17 cellular contexts compared by ENCODE assay signal in genomic region chr1:56355422-56355821, GRCh38.
"Had no signal": no experiment of that assay in that cellular context is flagged by ENCODE, and none has a peak within 500 bp of the region (broad histone marks: within the 10 kb centered on the region; RNA-seq: fewer than 3 reads in every experiment).

No MANE protein-coding gene starts in this region.

- H3K9ac ChIP-seq: parathyroid adenoma had no signal

- ATAC-seq: activated naive CD8-positive, alpha-beta T cell treated with anti-CD3 and anti-CD28 coated beads, Interleukin-2, amount 50 U/mL, for 24 hours; activated T-cell treated with anti-CD3 and anti-CD28 coated beads, Interleukin-2, amount 50 U/mL, for 4 hours had no signal

- H3K27me3 ChIP-seq: brain microvascular endothelial cell, tibial nerve had no signal

- H2AFZ ChIP-seq: parathyroid adenoma had no signal

- H3K27ac ChIP-seq: brain microvascular endothelial cell, coronary artery, parathyroid adenoma, skin epidermis, tibial nerve had no signal

- H3K4me3 ChIP-seq: coronary artery, skin epidermis, tibial nerve had no signal

- H3K79me2 ChIP-seq: parathyroid adenoma had no signal

- H3K9me3 ChIP-seq: tibial nerve had no signal

- H3K4me1 ChIP-seq: parathyroid adenoma had no signal

- H3K36me3 ChIP-seq: brain microvascular endothelial cell, tibial nerve had no signal

- DNase-seq: activated CD4-positive, alpha-beta T cell treated with anti-CD3 and anti-CD28 coated beads, Interleukin-2, amount 50 U/mL, for 1 hour; activated CD4-positive, CD25-positive, alpha-beta regulatory T cell treated with anti-CD3 and anti-CD28 coated beads, Interleukin-2, amount 50 U/mL, for 72 hours; activated CD8-positive, alpha-beta memory T cell treated with anti-CD3 and anti-CD28 coated beads, Interleukin-2, amount 50 U/mL, for 4 hours; activated effector memory CD4-positive, alpha-beta T cell treated with Interleukin-2 at 50 U/mL for 16 hours; activated naive CD4-positive, alpha-beta T cell treated with anti-CD3 and anti-CD28 coated beads, Interleukin-2, amount 10 ng/mL, durations not matched to agents 7 days and 5 days; activated naive CD8-positive, alpha-beta T cell treated with anti-CD3 and anti-CD28 coated beads, Interleukin-2, amount 50 U/mL, for 24 hours; activated T-cell treated with anti-CD3 and anti-CD28 coated beads, Interleukin-2, amount 50 U/mL, for 4 hours; anterior cingulate cortex; brain microvascular endothelial cell; head of caudate nucleus; mesendoderm; stimulated activated CD4-positive, alpha-beta T cell treated with anti-CD3 and anti-CD28 coated beads, Interleukin-15, amount 100 ng/mL, for 24 hours; stimulated activated CD4-positive, alpha-beta T cell treated with anti-CD3 and anti-CD28 coated beads, Interleukin-2, amount 100 ng/mL, for 48 hours had no signal
